In genomic region chr12:52878507-52879393, GRCh38 we compare ENCODE assay signal across 9 cellular contexts. TPM values are rescaled to one million over a fixed set of nuclear protein-coding genes. Genes with fewer than 3 reads are reported as not detected.
DNase-seq lines count a peak whose midpoint lies in the region; ATAC-seq and TF ChIP-seq lines count a peak whose summit lies in the region.
"Had no signal": no experiment of that assay in that cellular context is flagged by ENCODE, and none has a peak within 500 bp of the region (broad histone marks: within the 10 kb centered on the region; RNA-seq: fewer than 3 reads in every experiment).

No MANE protein-coding gene starts in this region.

- ATAC-seq in HCT116 (no peak), GM19455 (IDR thresholded peaks at IDR 0.05; ENCODE audit: unreplicated experiment) (no peak), GM18909 (IDR thresholded peaks at IDR 0.05; ENCODE audit: poor library complexity, unreplicated experiment) (no peak), GM21367 (IDR thresholded peaks at IDR 0.05; ENCODE audit: unreplicated experiment) (no peak)

- H2AFZ ChIP-seq in HCT116 (ENCODE audit: low read depth, low read length, poor library complexity, severe bottlenecking): peak overlapping the region; percentile 26

- RAD21 ChIA-PET in HCT116 (lab: Charles Lee; ENCODE audit: low non-redundant PET in 1 of 2, low total read pairs in 2 of 2, uncharacterized antibody in 2 of 2, unreplicated experiment in 2 of 2): interaction anchor here (0.6 to 3.0 kb wide), 18 partner anchors 8 to 732 kb away, joined by 3 to 19 read pairs (median 6); no protein-coding TSS in a partner anchor

- CTCF ChIA-PET in HCT116 (lab: Charles Lee): interaction anchor here (0.6 to 8.9 kb wide), 52 partner anchors 8 to 758 kb away, joined by 3 to 140 read pairs (median 5); partner anchors contain the start of gene KRT8

- intact Hi-C loops in HCT116 (cut with micrococcal nuclease): loop anchor here (1.0 kb wide), 2 partner anchors 295 to 739 kb away; no protein-coding TSS in a partner anchor

- H3K27me3 ChIP-seq in HCT116 (ENCODE audit: insufficient read depth, low read length) (no peaks in the 10 kb centered on the region), SJSA1 (replicated peaks) (no peaks in the 10 kb centered on the region)

- DNase-seq in HCT116 (ENCODE audit: low read depth, low spot score): no peak
- DNase-seq in SJSA1 (ENCODE audit: low read depth in 1 of 2, low spot score in 2 of 2): no peak
- peak; percentile 33 for DNase-seq in fibroblast of villous mesenchyme (ENCODE audit: low read depth)
- DNase-seq in D341Med (ENCODE audit: low spot score): no peak

- TF ChIP-seq CTCF in HCT116 (IDR thresholded peaks at IDR 0.05 in 2 of 3, conservative IDR thresholded peaks at IDR 0.05 in 1 of 3; ENCODE audit: borderline replicate concordance in 1 of 3, insufficient read depth in 1 of 3, low read depth in 2 of 3, low read length in 2 of 3): no peak
- no peak for TF ChIP-seq CTCF in fibroblast of villous mesenchyme (IDR thresholded peaks at IDR 0.05; ENCODE audit: insufficient read depth, low read depth, low read length)

- H3K9ac ChIP-seq in HCT116 (ENCODE audit: low read length): peak overlapping the region; percentile 44; the same call in 1 of the 2 replicates

- no peak overlapping the region for H3K4me3 ChIP-seq in HCT116 (replicated peaks in 1 of 2; ENCODE audit: low read depth in 1 of 2, low read length in 2 of 2)
- H3K4me3 ChIP-seq in SJSA1: peak overlapping the region; percentile 5; the same call in 1 of the 2 replicates
- no peak overlapping the region for H3K4me3 ChIP-seq in fibroblast of villous mesenchyme (ENCODE audit: low read depth, low read length)
- H3K4me3 ChIP-seq in skin epidermis: no peak overlapping the region

- H3K4me1 ChIP-seq in HCT116 (ENCODE audit: control insufficient read depth in 1 of 2, insufficient read depth in 2 of 2, low read length in 2 of 2) (peaks cover 34 to 66% of the 10 kb centered on the region in 2 experiments), SJSA1 (replicated peaks) (peaks cover 29% of the 10 kb centered on the region)

- H3K9me3 ChIP-seq in HCT116 (ENCODE audit: control insufficient read depth in 1 of 2, insufficient read depth in 1 of 2, low read depth in 1 of 2, low read length in 2 of 2) (no peaks in the 10 kb centered on the region), SJSA1 (replicated peaks) (no peaks in the 10 kb centered on the region; the same call in 1 of the 2 replicates)

- TF ChIP-seq RAD21 in HCT116 (IDR thresholded peaks at IDR 0.05; ENCODE audit: low read depth): no peak

- peak overlapping the region; percentile 84 for H3K4me2 ChIP-seq in HCT116 (ENCODE audit: low read length)

- TF ChIP-seq POLR2A in HCT116 (IDR thresholded peaks at IDR 0.05; ENCODE audit: borderline replicate concordance, extremely low read depth, insufficient read depth, insufficient read length): no peak

- no peaks in the 10 kb centered on the region for H3K9me2 ChIP-seq in HCT116 (ENCODE audit: insufficient read depth)

- H3K36me3 ChIP-seq in HCT116 (ENCODE audit: control insufficient read depth in 1 of 2, insufficient read depth in 2 of 2, low read length in 2 of 2) (no peaks in the 10 kb centered on the region), SJSA1 (no peaks in the 10 kb centered on the region)

- no peaks in the 10 kb centered on the region for H4K20me1 ChIP-seq in HCT116 (ENCODE audit: insufficient read depth)

- no peaks in the 10 kb centered on the region for H3K79me2 ChIP-seq in HCT116 (ENCODE audit: insufficient read depth, low read length)

- H3K27ac ChIP-seq in HCT116 (ENCODE audit: low read depth, low read length): peak overlapping the region; percentile 44
- no peak overlapping the region; the same call in 1 of the 2 replicates for H3K27ac ChIP-seq in SJSA1
- H3K27ac ChIP-seq in skin epidermis: peak overlapping the region; percentile 45 to 99 (median 86)

- POLR2A ChIA-PET in HCT116 (lab: Charles Lee): interaction anchor here (1.0 to 4.8 kb wide), 4 partner anchors 26 to 735 kb away, joined by 4 to 40 read pairs (median 6); partner anchors contain the start of gene KRT8

- no TSS peak for BruUV-seq in HCT116 (replicated peaks; lab: Mats Ljungman, UMichigan)

TF ChIP-seq in HCT116, 20 proteins besides CTCF, POLR2A, EP300 and RAD21:
- TF ChIP-seq TCF7L2 (IDR thresholded peaks at IDR 0.05; ENCODE audit: borderline replicate concordance, extremely low read depth, insufficient read depth, insufficient read length): no peak
- no peak for TF ChIP-seq POLR2AphosphoS5 (IDR thresholded peaks at IDR 0.05; ENCODE audit: low read depth, low read length)
- no peak for TF ChIP-seq EZH2phosphoT487 (IDR thresholded peaks at IDR 0.05; ENCODE audit: borderline replicate concordance)
- TF ChIP-seq FOSL1 (IDR thresholded peaks at IDR 0.05; ENCODE audit: low read depth): no peak
- TF ChIP-seq, protein P1, sequence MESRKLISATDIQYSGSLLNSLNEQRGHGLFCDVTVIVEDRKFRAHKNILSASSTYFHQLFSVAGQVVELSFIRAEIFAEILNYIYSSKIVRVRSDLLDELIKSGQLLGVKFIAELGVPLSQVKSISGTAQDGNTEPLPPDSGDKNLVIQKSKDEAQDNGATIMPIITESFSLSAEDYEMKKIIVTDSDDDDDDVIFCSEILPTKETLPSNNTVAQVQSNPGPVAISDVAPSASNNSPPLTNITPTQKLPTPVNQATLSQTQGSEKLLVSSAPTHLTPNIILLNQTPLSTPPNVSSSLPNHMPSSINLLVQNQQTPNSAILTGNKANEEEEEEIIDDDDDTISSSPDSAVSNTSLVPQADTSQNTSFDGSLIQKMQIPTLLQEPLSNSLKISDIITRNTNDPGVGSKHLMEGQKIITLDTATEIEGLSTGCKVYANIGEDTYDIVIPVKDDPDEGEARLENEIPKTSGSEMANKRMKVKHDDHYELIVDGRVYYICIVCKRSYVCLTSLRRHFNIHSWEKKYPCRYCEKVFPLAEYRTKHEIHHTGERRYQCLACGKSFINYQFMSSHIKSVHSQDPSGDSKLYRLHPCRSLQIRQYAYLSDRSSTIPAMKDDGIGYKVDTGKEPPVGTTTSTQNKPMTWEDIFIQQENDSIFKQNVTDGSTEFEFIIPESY (IDR thresholded peaks at IDR 0.05; ENCODE audit: extremely low read depth, insufficient replicate concordance, low read length): no peak
- TF ChIP-seq SRF (IDR thresholded peaks at IDR 0.05; ENCODE audit: low read depth): no peak
- no peak for TF ChIP-seq SP1 (IDR thresholded peaks at IDR 0.05; ENCODE audit: low read depth)
- no peak for TF ChIP-seq EGR1 (IDR thresholded peaks at IDR 0.05; ENCODE audit: low read depth)

RNA-seq across cellular contexts. Expression of gene KRT8, which starts 26.1 kb away (rescaled TPM):
- 1,655 TPM for total RNA-seq in HCT116 (2021; ENCODE audit: unreplicated experiment)
- 1,805 and 2,066 TPM in 2 replicates for polyA plus RNA-seq in HCT116 (2012)
- 2.8 and 7.0 TPM in 2 replicates for total RNA-seq in SJSA1 (2014; rRNA removed; shearing (Covaris generic))
- total RNA-seq in fibroblast of villous mesenchyme: 57.0 and 74.7 TPM in 2 replicates

RNA-seq across cellular contexts. Expression of gene KRT78, which starts 30.0 kb away (rescaled TPM):
- total RNA-seq in HCT116 (2021; ENCODE audit: unreplicated experiment) (not detected), fibroblast of villous mesenchyme (not detected in 2 replicates)
- 0.06 TPM in 1 of 2 replicates, not detected in the other for polyA plus RNA-seq in HCT116 (2012)
- total RNA-seq in SJSA1 (2014; rRNA removed; shearing (Covaris generic)): 0.21 TPM in 1 of 2 replicates, not detected in the other
- total RNA-seq: mucosa of gallbladder had no signal

RNA-seq across cellular contexts. Expression of gene KRT79, which starts 44.6 kb away (rescaled TPM):
- total RNA-seq in HCT116 (2021; ENCODE audit: unreplicated experiment): not detected
- not detected in 2 replicates for polyA plus RNA-seq in HCT116 (2012)
- 0.08 and 1.1 TPM in 2 replicates for total RNA-seq in SJSA1 (2014; rRNA removed; shearing (Covaris generic))
- not detected in 2 replicates for total RNA-seq in fibroblast of villous mesenchyme
- total RNA-seq: mucosa of gallbladder had no signal

Comparison
In these comparisons a context has a peak if more than half of its experiments do, and no peak if none do; other contexts are left out.
1. RNA of gene KRT8, which starts 26.1 kb away (total RNA-seq): 1,655 TPM in HCT116 (single experiment); 57.0 to 74.7 TPM in fibroblast of villous mesenchyme and 2.8 to 7.0 TPM in SJSA1; every median in the first group is over 10 times any median in the second.